Comparison of ENCODE assay signal across 1 cellular context in genomic region chr12:118358607-118359540, GRCh38.
A peak's percentile ranks its signal among the peaks of the same experiment; 100 is the strongest.
TF ChIP-seq lines count a peak whose summit lies in the region.

No MANE protein-coding gene starts in this region.

TF ChIP-seq in GM12878, 131 proteins besides CTCF, POLR2A, EP300 and RAD21 (continued from another document and continues in another):
- no peak for TF ChIP-seq CEBPZ (IDR thresholded peaks at IDR 0.05; ENCODE audit: low read depth, low read length)
- no peak for TF ChIP-seq KAT2A (conservative IDR thresholded peaks at IDR 0.05; ENCODE audit: control insufficient read depth, low read depth, low read length)
- no peak for TF ChIP-seq BCLAF1 (IDR thresholded peaks at IDR 0.05)
- TF ChIP-seq RAD51 (IDR thresholded peaks at IDR 0.05) = no peak
- TF ChIP-seq IKZF2 (IDR thresholded peaks at IDR 0.05) = no peak
- no peak for TF ChIP-seq SPI1 (IDR thresholded peaks at IDR 0.05; ENCODE audit: borderline replicate concordance, insufficient read depth, low read depth, low read length)
- peak; percentile 65; the same call in 1 of the 2 replicates for TF ChIP-seq ZBTB40 (IDR thresholded peaks at IDR 0.05; ENCODE audit: borderline replicate concordance)
- no peak for TF ChIP-seq TAF1 (IDR thresholded peaks at IDR 0.05; ENCODE audit: borderline replicate concordance, low read depth, low read length)
- no peak for TF ChIP-seq IKZF1 (conservative IDR thresholded peaks at IDR 0.05)
- peak; percentile 90 for TF ChIP-seq NR2C1 (IDR thresholded peaks at IDR 0.05)
- TF ChIP-seq TCF7 (IDR thresholded peaks at IDR 0.05; ENCODE audit: borderline replicate concordance) = no peak
- no peak for TF ChIP-seq ZBTB4 (CRISPR knock-in tag; IDR thresholded peaks at IDR 0.05)
- no peak for TF ChIP-seq EZH2 (IDR thresholded peaks at IDR 0.05; ENCODE audit: borderline replicate concordance, control insufficient read depth, low read depth, low read length)
- no peak for TF ChIP-seq MEF2A (IDR thresholded peaks at IDR 0.05; ENCODE audit: insufficient read depth, low read depth, low read length)
- TF ChIP-seq PAX8 (IDR thresholded peaks at IDR 0.05) = no peak
- no peak for TF ChIP-seq RELB (IDR thresholded peaks at IDR 0.05; ENCODE audit: low read depth)
- TF ChIP-seq CREB1 (IDR thresholded peaks at IDR 0.05; ENCODE audit: low read depth) = no peak
- TF ChIP-seq ESRRA (IDR thresholded peaks at IDR 0.05; ENCODE audit: low read length) = no peak
- TF ChIP-seq ETV6 (conservative IDR thresholded peaks at IDR 0.05 in 1 of 2, IDR thresholded peaks at IDR 0.05 in 1 of 2; ENCODE audit: borderline replicate concordance in 1 of 2, low read depth in 1 of 2) = no peak
- TF ChIP-seq CBFB (IDR thresholded peaks at IDR 0.05; ENCODE audit: low read depth) = no peak
- no peak for TF ChIP-seq TBL1XR1 (IDR thresholded peaks at IDR 0.05; ENCODE audit: low read depth, low read length)
- TF ChIP-seq CBX5 (IDR thresholded peaks at IDR 0.05; ENCODE audit: low read depth) = no peak
- TF ChIP-seq BACH1 (IDR thresholded peaks at IDR 0.05; ENCODE audit: borderline replicate concordance) = no peak
- TF ChIP-seq KDM1A (IDR thresholded peaks at IDR 0.05; ENCODE audit: borderline replicate concordance) = no peak
- no peak for TF ChIP-seq NKRF (conservative IDR thresholded peaks at IDR 0.05)
- TF ChIP-seq ZNF207 (IDR thresholded peaks at IDR 0.05; ENCODE audit: borderline replicate concordance) = no peak
- no peak for TF ChIP-seq RCOR1 (conservative IDR thresholded peaks at IDR 0.05; ENCODE audit: low read depth, low read length)
- no peak for TF ChIP-seq TCF3 (IDR thresholded peaks at IDR 0.05; ENCODE audit: borderline replicate concordance, insufficient read depth, low read depth, low read length)
- TF ChIP-seq ELK1 (IDR thresholded peaks at IDR 0.05; ENCODE audit: low read depth, low read length) = no peak
- no peak for TF ChIP-seq ASH2L (IDR thresholded peaks at IDR 0.05; ENCODE audit: borderline replicate concordance, low read depth)
- TF ChIP-seq MXI1 (IDR thresholded peaks at IDR 0.05; ENCODE audit: low read depth, low read length) = no peak
- no peak for TF ChIP-seq CHD1 (IDR thresholded peaks at IDR 0.05; ENCODE audit: low read depth, low read length)
- TF ChIP-seq E2F4 (IDR thresholded peaks at IDR 0.05; ENCODE audit: low read depth, low read length) = no peak
- no peak for TF ChIP-seq ZNF217 (IDR thresholded peaks at IDR 0.05)
